10 cellular contexts compared by ENCODE assay signal in genomic region chr12:91763654-91764439, GRCh38.
"Had no signal": no experiment of that assay in that cellular context is flagged by ENCODE, and none has a peak within 500 bp of the region (broad histone marks: within the 10 kb centered on the region; RNA-seq: fewer than 3 reads in every experiment).

No MANE protein-coding gene starts in this region.

- H3K4me3 Mint-ChIP-seq: endodermal cell had no signal

- H3K9me3 Mint-ChIP-seq: endodermal cell had no signal

- H3K36me3 ChIP-seq: breast epithelium, sigmoid colon had no signal

- H3K27ac Mint-ChIP-seq: endodermal cell had no signal

- H3K27ac ChIP-seq: breast epithelium, psoas muscle, sigmoid colon had no signal

- H3K4me1 ChIP-seq: breast epithelium, psoas muscle, sigmoid colon had no signal

- ATAC-seq: psoas muscle had no signal

- H3K4me1 Mint-ChIP-seq: endodermal cell had no signal

- H3K27me3 ChIP-seq: breast epithelium, dorsolateral prefrontal cortex, sigmoid colon had no signal

- H3K4me3 ChIP-seq: breast epithelium, dorsolateral prefrontal cortex, psoas muscle, sigmoid colon had no signal

- DNase-seq: activated CD4-positive, alpha-beta T cell treated with anti-CD3 and anti-CD28 coated beads, Interleukin-2, amount 50 U/mL, for 1 hour; activated naive CD4-positive, alpha-beta T cell treated with Interleukin-2 at 50 U/mL for 16 hours; aorta; dorsolateral prefrontal cortex; endodermal cell; foreskin fibroblast; psoas muscle; sigmoid colon; stimulated activated CD4-positive, alpha-beta T cell treated with anti-CD3 and anti-CD28 coated beads, Interleukin-2, amount 100 ng/mL, for 24 hours had no signal
